Comparison of ENCODE assay signal across 20 cellular contexts in genomic region chr9:127781821-127782220, GRCh38. TPM values are rescaled to one million over a fixed set of nuclear protein-coding genes. Genes with fewer than 3 reads are reported as not detected.
A peak's percentile ranks its signal among the peaks of the same experiment; 100 is the strongest.
DNase-seq lines count a peak whose midpoint lies in the region; ATAC-seq and TF ChIP-seq lines count a peak whose summit lies in the region.
"Had no signal": no experiment of that assay in that cellular context is flagged by ENCODE, and none has a peak within 500 bp of the region (broad histone marks: within the 10 kb centered on the region; RNA-seq: fewer than 3 reads in every experiment).

No MANE protein-coding gene starts in this region.

- no peak overlapping the region for H3K27ac ChIP-seq in vagina
- H3K27ac ChIP-seq: 22Rv1, C4-2B, foreskin keratinocyte, pancreas had no signal

- no peaks in the 10 kb centered on the region for H3K27me3 ChIP-seq in vagina
- H3K27me3 ChIP-seq: foreskin keratinocyte, pancreas, tibial nerve had no signal

- peaks cover 21% of the 10 kb centered on the region for H3K4me1 ChIP-seq in vagina
- H3K4me1 ChIP-seq: foreskin keratinocyte had no signal

- no peaks in the 10 kb centered on the region for H3K36me3 ChIP-seq in vagina
- H3K36me3 ChIP-seq: tibial nerve had no signal

- peak; percentile 29 for DNase-seq in SKM-1 treated with dmso at 0.1 percent for 144 hours (lab: John Stamatoyannopoulos, UW; ENCODE audit: unreplicated experiment)
- DNase-seq in SKM-1 (lab: John Stamatoyannopoulos, UW; ENCODE audit: unreplicated experiment): no peak
- no peak for DNase-seq in activated T-helper 2 cell treated with anti-CD3 and anti-CD28 coated beads, Interferon-gamma antibody, Interleukin-2, Interleukin-4, amounts not matched to agents 10 μg/mL and 5 μg/mL and 100 μg/mL, durations not matched to agents 14 hours and 24 hours and 36 hours (ENCODE audit: low spot score)
- no peak for DNase-seq in neural crest cell (ENCODE audit: low read depth, low spot score)
- no peak for DNase-seq in vagina (ENCODE audit: extremely low spot score in 2 of 2)
- DNase-seq: amniotic stem cell; cerebellar nuclear complex; EL; foreskin keratinocyte; NCI-H69; pancreas; stimulated activated CD4-positive, alpha-beta T cell treated with anti-CD3 and anti-CD28 coated beads, Interleukin-4, amount 100 ng/mL, for 1 hour had no signal

- H3K4me3 ChIP-seq in vagina: no peak overlapping the region
- H3K4me3 ChIP-seq: pancreas, tibial nerve had no signal

- H3K9me3 Mint-ChIP-seq in IgD-negative memory B cell: no peaks in the 10 kb centered on the region
- H3K9me3 Mint-ChIP-seq in activated T-helper 2 cell treated with anti-CD3 and anti-CD28 coated beads, Interferon-gamma antibody, Interleukin-2, Interleukin-4, amounts not matched to agents 10 μg/mL and 5 μg/mL and 100 μg/mL, durations not matched to agents 14 hours and 24 hours and 36 hours: no peaks in the 10 kb centered on the region
- no peaks in the 10 kb centered on the region for H3K9me3 Mint-ChIP-seq in neural crest cell

- intact Hi-C loops in activated T-helper 2 cell treated with anti-CD3 and anti-CD28 coated beads, Interferon-gamma antibody, Interleukin-2, Interleukin-4, amounts not matched to agents 10 μg/mL and 5 μg/mL and 100 μg/mL, durations not matched to agents 14 hours and 24 hours and 36 hours (cut with micrococcal nuclease): no loop called here
- intact Hi-C loops in vagina (cut with DNase I): loop anchor here (5.0 kb wide), 1 partner anchor 195 kb away; no protein-coding TSS in a partner anchor

- no peak for TF ChIP-seq POLR2A in vagina (IDR thresholded peaks at IDR 0.05)

- H3K27ac Mint-ChIP-seq in IgD-negative memory B cell (peak overlapping the region; percentile 40 to 98 (median 80)), neural crest cell (ENCODE audit: unreplicated experiment) (peak overlapping the region; percentile 53)
- peak overlapping the region; percentile 84 for H3K27ac Mint-ChIP-seq in activated T-helper 2 cell treated with anti-CD3 and anti-CD28 coated beads, Interferon-gamma antibody, Interleukin-2, Interleukin-4, amounts not matched to agents 10 μg/mL and 5 μg/mL and 100 μg/mL, durations not matched to agents 14 hours and 24 hours and 36 hours

- H3K4me1 Mint-ChIP-seq in IgD-negative memory B cell (peaks cover 27 to 37% (median 32%) of the 10 kb centered on the region in 3 donors), neural crest cell (peaks cover 21% of the 10 kb centered on the region)
- peaks cover 49% of the 10 kb centered on the region for H3K4me1 Mint-ChIP-seq in activated T-helper 2 cell treated with anti-CD3 and anti-CD28 coated beads, Interferon-gamma antibody, Interleukin-2, Interleukin-4, amounts not matched to agents 10 μg/mL and 5 μg/mL and 100 μg/mL, durations not matched to agents 14 hours and 24 hours and 36 hours (ENCODE audit: low read depth)

- no peak for TF ChIP-seq CTCF in neural crest cell (conservative IDR thresholded peaks at IDR 0.05)
- no peak for TF ChIP-seq CTCF in vagina (IDR thresholded peaks at IDR 0.05)

- H3K36me3 Mint-ChIP-seq in IgD-negative memory B cell (no peaks in the 10 kb centered on the region), neural crest cell (ENCODE audit: low read depth) (peaks cover 2% of the 10 kb centered on the region)
- peaks cover 15% of the 10 kb centered on the region for H3K36me3 Mint-ChIP-seq in activated T-helper 2 cell treated with anti-CD3 and anti-CD28 coated beads, Interferon-gamma antibody, Interleukin-2, Interleukin-4, amounts not matched to agents 10 μg/mL and 5 μg/mL and 100 μg/mL, durations not matched to agents 14 hours and 24 hours and 36 hours (ENCODE audit: low read depth)

- H3K9me3 ChIP-seq in vagina: no peaks in the 10 kb centered on the region
- H3K9me3 ChIP-seq: pancreas, tibial nerve had no signal

- peak overlapping the region in 1 of 4 donors; percentile 80 for H3K4me3 Mint-ChIP-seq in IgD-negative memory B cell
- H3K4me3 Mint-ChIP-seq in activated T-helper 2 cell treated with anti-CD3 and anti-CD28 coated beads, Interferon-gamma antibody, Interleukin-2, Interleukin-4, amounts not matched to agents 10 μg/mL and 5 μg/mL and 100 μg/mL, durations not matched to agents 14 hours and 24 hours and 36 hours (ENCODE audit: low read depth): peak overlapping the region; percentile 57
- peak overlapping the region; percentile 45 for H3K4me3 Mint-ChIP-seq in neural crest cell

- H3K27me3 Mint-ChIP-seq in IgD-negative memory B cell (no peaks in the 10 kb centered on the region), neural crest cell (ENCODE audit: low read depth) (peaks cover 2% of the 10 kb centered on the region)
- no peaks in the 10 kb centered on the region for H3K27me3 Mint-ChIP-seq in activated T-helper 2 cell treated with anti-CD3 and anti-CD28 coated beads, Interferon-gamma antibody, Interleukin-2, Interleukin-4, amounts not matched to agents 10 μg/mL and 5 μg/mL and 100 μg/mL, durations not matched to agents 14 hours and 24 hours and 36 hours (ENCODE audit: low read depth)

- no peak for ATAC-seq in GM18867 (IDR thresholded peaks at IDR 0.05; ENCODE audit: unreplicated experiment)
- ATAC-seq in GM21367 (IDR thresholded peaks at IDR 0.05; ENCODE audit: unreplicated experiment): no peak
- ATAC-seq: foreskin keratinocyte, Panc1, pancreas, SK-N-SH treated with all-trans-retinoic acid at 6 μM for 48 hours had no signal

RNA-seq across cellular contexts. Expression of gene SH2D3C, which starts 3.4 kb away (rescaled TPM):
- polyA plus RNA-seq in IgD-negative memory B cell: 76.1 TPM
- total RNA-seq in activated T-helper 2 cell treated with anti-CD3 and anti-CD28 coated beads, Interferon-gamma antibody, Interleukin-2, Interleukin-4, amounts not matched to agents 10 μg/mL and 5 μg/mL and 100 μg/mL, durations not matched to agents 14 hours and 24 hours and 36 hours: 23.6 and 25.1 TPM in 2 replicates
- total RNA-seq in neural crest cell: 6.0 and 7.2 TPM in 2 replicates
- total RNA-seq in vagina: 19.6 TPM

RNA-seq across cellular contexts. Expression of gene CDK9, which starts 4.0 kb away (rescaled TPM):
- polyA plus RNA-seq in IgD-negative memory B cell: 65.3 TPM
- total RNA-seq in activated T-helper 2 cell treated with anti-CD3 and anti-CD28 coated beads, Interferon-gamma antibody, Interleukin-2, Interleukin-4, amounts not matched to agents 10 μg/mL and 5 μg/mL and 100 μg/mL, durations not matched to agents 14 hours and 24 hours and 36 hours: 98.1 and 99.8 TPM in 2 replicates
- 77.0 and 84.8 TPM in 2 replicates for total RNA-seq in neural crest cell
- 66.3 TPM for total RNA-seq in vagina

RNA-seq across cellular contexts. Expression of gene FPGS, which starts 20.9 kb away (rescaled TPM):
- polyA plus RNA-seq in IgD-negative memory B cell: 51.4 TPM
- 116 and 137 TPM in 2 replicates for total RNA-seq in activated T-helper 2 cell treated with anti-CD3 and anti-CD28 coated beads, Interferon-gamma antibody, Interleukin-2, Interleukin-4, amounts not matched to agents 10 μg/mL and 5 μg/mL and 100 μg/mL, durations not matched to agents 14 hours and 24 hours and 36 hours
- total RNA-seq in neural crest cell (64.6 and 69.9 TPM in 2 replicates), vagina (99.7 TPM)

RNA-seq across cellular contexts. Expression of gene TOR2A, which starts 46.7 kb away (rescaled TPM):
- 22.4 TPM for polyA plus RNA-seq in IgD-negative memory B cell
- 20.2 and 20.6 TPM in 2 replicates for total RNA-seq in activated T-helper 2 cell treated with anti-CD3 and anti-CD28 coated beads, Interferon-gamma antibody, Interleukin-2, Interleukin-4, amounts not matched to agents 10 μg/mL and 5 μg/mL and 100 μg/mL, durations not matched to agents 14 hours and 24 hours and 36 hours
- total RNA-seq in neural crest cell (25.7 and 27.4 TPM in 2 replicates), vagina (12.3 TPM)
